11 cellular contexts compared by ENCODE assay signal in the genomic region with DNA sequence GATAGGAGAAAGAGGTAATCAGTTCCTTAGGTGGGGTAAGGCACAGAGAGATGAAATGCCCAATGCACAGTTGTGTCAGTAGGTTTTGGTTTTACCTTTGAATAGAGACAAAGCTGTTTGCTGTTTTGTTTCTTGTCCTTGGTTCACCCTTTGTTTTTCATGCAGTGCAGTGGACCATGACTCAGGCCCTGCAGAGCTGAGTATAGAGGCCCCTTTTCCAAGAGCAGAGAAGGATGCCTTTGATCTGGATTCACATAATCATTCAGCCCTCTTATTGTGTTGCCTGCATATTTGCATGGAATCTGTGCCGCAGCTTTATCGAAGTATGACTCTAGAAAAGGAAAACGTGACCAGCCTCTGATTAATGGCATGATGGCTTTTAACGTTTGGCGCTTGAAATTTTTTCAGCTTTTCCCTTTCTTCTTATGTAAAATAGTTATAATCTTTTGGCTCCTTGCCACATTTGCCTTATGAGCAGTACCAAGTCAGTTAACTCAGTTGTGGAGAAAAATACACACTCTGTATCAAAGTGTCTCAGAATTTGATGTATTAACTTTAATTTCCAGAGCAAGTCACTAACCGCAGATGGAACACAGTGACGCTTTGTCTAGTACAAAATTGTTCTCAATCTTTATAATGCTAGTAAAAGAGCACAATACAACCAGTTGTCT.
DNase-seq lines count a peak whose midpoint lies in the region; ATAC-seq and TF ChIP-seq lines count a peak whose summit lies in the region.
"Had no signal": no experiment of that assay in that cellular context is flagged by ENCODE, and none has a peak within 500 bp of the region (broad histone marks: within the 10 kb centered on the region; RNA-seq: fewer than 3 reads in every experiment).

No MANE protein-coding gene starts in this region.

- peak overlapping the region; percentile 59 for H3K4me2 ChIP-seq in neural progenitor cell

- no peaks in the 10 kb centered on the region for H3K27me3 ChIP-seq in neural progenitor cell
- H3K27me3 ChIP-seq in Peyer's patch = no peaks in the 10 kb centered on the region
- H3K27me3 ChIP-seq: neutrophil had no signal

- TF ChIP-seq CTCF in astrocyte of the cerebellum (IDR thresholded peaks at IDR 0.05; ENCODE audit: low read depth, low read length, missing control alignments) = no peak
- TF ChIP-seq CTCF in neural progenitor cell (IDR thresholded peaks at IDR 0.05) = no peak
- TF ChIP-seq CTCF in Peyer's patch (IDR thresholded peaks at IDR 0.05) = no peak

- H3K36me3 ChIP-seq in neural progenitor cell (no peaks in the 10 kb centered on the region), Peyer's patch (no peaks in the 10 kb centered on the region)
- H3K36me3 ChIP-seq: neutrophil had no signal

- no peaks in the 10 kb centered on the region for H3K79me2 ChIP-seq in neural progenitor cell (ENCODE audit: low read depth)

- CTCF ChIA-PET in activated naive CD4-positive, alpha-beta T cell treated with anti-CD3 and anti-CD28 coated beads for 36 hours (lab: Charles Lee) = no interaction called here

- H3F3A ChIP-seq in neural progenitor cell (ENCODE audit: low read depth) = peaks cover 8% of the 10 kb centered on the region

- no peaks in the 10 kb centered on the region for H3K27me3 Mint-ChIP-seq in activated naive CD4-positive, alpha-beta T cell treated with anti-CD3 and anti-CD28 coated beads for 36 hours (ENCODE audit: low read depth)
- no peaks in the 10 kb centered on the region for H3K27me3 Mint-ChIP-seq in neural progenitor cell (ENCODE audit: insufficient read depth, low read depth)

- no peak overlapping the region for H3K9ac ChIP-seq in neural progenitor cell

- H3K36me3 Mint-ChIP-seq in activated naive CD4-positive, alpha-beta T cell treated with anti-CD3 and anti-CD28 coated beads for 36 hours (ENCODE audit: low read depth) = peaks cover 12% of the 10 kb centered on the region
- H3K36me3 Mint-ChIP-seq in neural progenitor cell = peaks cover 2% of the 10 kb centered on the region

- H3K9me3 ChIP-seq in neural progenitor cell (ENCODE audit: low read depth) (no peaks in the 10 kb centered on the region), Peyer's patch (no peaks in the 10 kb centered on the region)
- H3K9me3 ChIP-seq: neutrophil had no signal

- intact Hi-C loops in activated naive CD4-positive, alpha-beta T cell treated with anti-CD3 and anti-CD28 coated beads for 36 hours (cut with micrococcal nuclease) = no loop called here

- H4K20me1 ChIP-seq in neural progenitor cell (ENCODE audit: low read depth) = no peaks in the 10 kb centered on the region

- no peaks in the 10 kb centered on the region for H3K9me3 Mint-ChIP-seq in activated naive CD4-positive, alpha-beta T cell treated with anti-CD3 and anti-CD28 coated beads for 36 hours
- H3K9me3 Mint-ChIP-seq in neural progenitor cell = peaks cover 2% of the 10 kb centered on the region

- peak overlapping the region; percentile 37 for H3K27ac Mint-ChIP-seq in activated naive CD4-positive, alpha-beta T cell treated with anti-CD3 and anti-CD28 coated beads for 36 hours
- H3K27ac Mint-ChIP-seq in neural progenitor cell = peak overlapping the region; percentile 94

- H3K27ac ChIP-seq in neural progenitor cell = no peak overlapping the region
- no peak overlapping the region for H3K27ac ChIP-seq in Peyer's patch
- H3K27ac ChIP-seq: neutrophil, VCaP had no signal

- in situ Hi-C loops in astrocyte of the cerebellum (cut with HindIII; ENCODE audit: low sequenced_read_pairs) = no loop called here

- no peak overlapping the region for H3K4me3 Mint-ChIP-seq in activated naive CD4-positive, alpha-beta T cell treated with anti-CD3 and anti-CD28 coated beads for 36 hours
- H3K4me3 Mint-ChIP-seq in neural progenitor cell = peak overlapping the region; percentile 23

- H3K4me3 ChIP-seq in astrocyte of the cerebellum (ENCODE audit: low read depth, low read length) = no peak overlapping the region
- no peak overlapping the region for H3K4me3 ChIP-seq in neural progenitor cell
- no peak overlapping the region for H3K4me3 ChIP-seq in Peyer's patch

- ATAC-seq in HG03460 (IDR thresholded peaks at IDR 0.05; ENCODE audit: unreplicated experiment) = peak; percentile 64

- H2AFZ ChIP-seq in neural progenitor cell (replicated peaks) = no peak overlapping the region

- peak; percentile 42 for DNase-seq in activated naive CD4-positive, alpha-beta T cell treated with anti-CD3 and anti-CD28 coated beads for 36 hours
- DNase-seq in activated naive CD4-positive, alpha-beta T cell treated with Interleukin-2 at 50 U/mL for 16 hours = no peak
- peak; percentile 81 for DNase-seq in astrocyte of the cerebellum (ENCODE audit: low read depth)
- DNase-seq in neural progenitor cell (ENCODE audit: low spot score) = peak; percentile 67
- no peak for DNase-seq in mucosa of gallbladder (ENCODE audit: low spot score)
- no peak for DNase-seq in Peyer's patch
- DNase-seq in NCI-H1930 (lab: John Stamatoyannopoulos, UW) = no peak
- DNase-seq: DND-41 had no signal

- peaks cover 21% of the 10 kb centered on the region for H3K4me1 Mint-ChIP-seq in activated naive CD4-positive, alpha-beta T cell treated with anti-CD3 and anti-CD28 coated beads for 36 hours (ENCODE audit: low read depth)
- H3K4me1 Mint-ChIP-seq in neural progenitor cell = peaks cover 48% of the 10 kb centered on the region

- H3K4me1 ChIP-seq in neural progenitor cell (peaks cover 33% of the 10 kb centered on the region), Peyer's patch (no peaks in the 10 kb centered on the region)

- no peak for TF ChIP-seq POLR2A in Peyer's patch (IDR thresholded peaks at IDR 0.05)

Comparison
In these comparisons a context has a peak if more than half of its experiments do, and no peak if none do; other contexts are left out.
1. DNase-seq: peak in activated naive CD4-positive, alpha-beta T cell treated with anti-CD3 and anti-CD28 coated beads for 36 hours (single experiment), astrocyte of the cerebellum (single experiment) and neural progenitor cell (single experiment); none in activated naive CD4-positive, alpha-beta T cell treated with Interleukin-2 at 50 U/mL for 16 hours (single experiment), mucosa of gallbladder (single experiment), Peyer's patch (0 of 3) and NCI-H1930 (0 of 2).